Comparison of ENCODE assay signal across 16 cellular contexts in the genomic region with DNA sequence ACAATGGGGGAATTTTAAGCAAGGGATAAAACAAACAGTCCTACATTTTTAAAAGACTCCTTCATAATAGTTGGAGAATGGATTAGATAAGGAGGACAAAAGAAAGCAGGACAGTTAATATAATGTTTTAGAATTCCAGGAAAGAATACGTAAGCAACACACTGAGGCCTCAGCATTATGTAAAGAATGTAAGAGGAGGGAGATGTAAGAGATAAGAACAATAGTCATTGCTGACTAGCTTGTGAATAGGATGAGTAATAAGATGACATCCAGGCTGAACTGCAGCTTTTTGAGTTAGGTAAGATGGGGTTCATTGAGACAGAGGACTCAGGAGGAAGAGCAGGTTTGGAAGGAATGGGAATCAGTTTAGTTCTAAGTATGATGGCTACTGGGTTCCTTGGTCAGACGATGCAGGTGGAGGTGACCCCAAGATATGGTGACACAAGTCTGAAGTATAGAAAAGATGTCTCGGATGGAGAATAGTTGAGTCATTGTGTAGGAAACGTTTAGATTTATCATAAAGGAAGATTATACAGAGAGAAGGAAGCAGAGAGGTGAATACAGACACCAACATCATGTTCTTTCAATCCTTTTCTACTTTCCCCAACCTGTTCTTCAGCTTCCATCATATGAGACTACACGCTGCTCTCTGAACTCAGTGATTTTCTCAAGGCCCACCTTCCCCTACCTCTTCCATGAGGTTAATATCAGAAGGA.
A peak's percentile ranks its signal among the peaks of the same experiment; 100 is the strongest.
DNase-seq lines count a peak whose midpoint lies in the region; ATAC-seq, FAIRE-seq and TF ChIP-seq lines count a peak whose summit lies in the region.
"Had no signal": no experiment of that assay in that cellular context is flagged by ENCODE, and none has a peak within 500 bp of the region (broad histone marks: within the 10 kb centered on the region; RNA-seq: fewer than 3 reads in every experiment).

No MANE protein-coding gene starts in this region.

- H3K79me1 ChIP-seq in H1 (ENCODE audit: low read depth, low read length), result no peaks in the 10 kb centered on the region

- ATAC-seq in HG02571 (IDR thresholded peaks at IDR 0.05; ENCODE audit: unreplicated experiment), result no peak
- ATAC-seq in CD8-positive, alpha-beta T cell, result no peak
- no peak for ATAC-seq in HG03135 (IDR thresholded peaks at IDR 0.05; ENCODE audit: unreplicated experiment)
- ATAC-seq: GM12878, right cardiac atrium had no signal

- no peak overlapping the region for H2AK5ac ChIP-seq in H1 (ENCODE audit: low read depth, low read length)

- no peaks in the 10 kb centered on the region for H3K4me1 ChIP-seq in PC-9 (replicated peaks; ENCODE audit: insufficient read depth)
- no peaks in the 10 kb centered on the region; a peak in 2 of 7 replicates for H3K4me1 ChIP-seq in H1 (replicated peaks in 1 of 4; ENCODE audit: control insufficient read depth in 3 of 4, insufficient read depth in 4 of 4, low read length in 3 of 4)
- peaks cover 16% of the 10 kb centered on the region for H3K4me1 ChIP-seq in osteoblast (ENCODE audit: insufficient read depth, low read length)
- H3K4me1 ChIP-seq in CD8-positive, alpha-beta T cell (ENCODE audit: insufficient read depth, low read length), result no peaks in the 10 kb centered on the region

- FAIRE-seq in H1 (lab: Jason Lieb, UNC), result no peak
- FAIRE-seq: GM12878 had no signal

- no peaks in the 10 kb centered on the region for H3K4me1 Mint-ChIP-seq in CD8-positive, alpha-beta T cell (ENCODE audit: low read depth)

- H2BK5ac ChIP-seq in H1 (ENCODE audit: low read depth, low read length), result no peak overlapping the region

- H3K27me3 Mint-ChIP-seq in CD8-positive, alpha-beta T cell (ENCODE audit: low read depth), result no peaks in the 10 kb centered on the region

- TF ChIP-seq RAD21 in H1 (IDR thresholded peaks at IDR 0.05 in 1 of 2, conservative IDR thresholded peaks at IDR 0.05 in 1 of 2; ENCODE audit: low read depth in 2 of 2, low read length in 2 of 2), result no peak

- no peak overlapping the region for H4K8ac ChIP-seq in H1 (ENCODE audit: extremely low read depth, insufficient read depth, low read length)

- H3K14ac ChIP-seq in H1 (ENCODE audit: insufficient read length), result no peak overlapping the region

- H3K4me3 ChIP-seq in PC-9, result no peak overlapping the region
- H3K4me3 ChIP-seq in H1 (ENCODE audit: extremely low read depth in 1 of 4, insufficient read depth in 2 of 4, low read depth in 3 of 4, low read length in 4 of 4), result no peak overlapping the region
- peak overlapping the region; percentile 42 for H3K4me3 ChIP-seq in osteoblast (ENCODE audit: insufficient read depth, low read length)
- H3K4me3 ChIP-seq in CD8-positive, alpha-beta T cell (ENCODE audit: low read depth, low read length), result no peak overlapping the region
- no peak overlapping the region for H3K4me3 ChIP-seq in MG63
- H3K4me3 ChIP-seq: GM12878 had no signal

- DNase-seq in EH (ENCODE audit: low read depth), result peak; percentile 94
- DNase-seq in PC-9, result peak; percentile 1 to 64
- no peak for DNase-seq in H1 (ENCODE audit: low read depth in 1 of 2, low spot score in 2 of 2)
- peak; percentile 34 for DNase-seq in osteoblast (ENCODE audit: insufficient read length, low spot score, missing footprints)
- DNase-seq in CD8-positive, alpha-beta T cell, result no peak
- no peak for DNase-seq in MG63
- DNase-seq: effector memory CD4-positive, alpha-beta T cell; NCI-H524; right cardiac atrium; SIG-M5; substantia nigra had no signal

- H2AFZ ChIP-seq in PC-9, result peak overlapping the region; percentile 0; the same call in 1 of the 2 replicates
- H2AFZ ChIP-seq in H1 (ENCODE audit: low read length), result 0 out of 2 replicates have a peak overlapping the region, but pooled peaks have one; percentile 35
- H2AFZ ChIP-seq in osteoblast (ENCODE audit: low read length), result peak overlapping the region; percentile 61

- H2BK15ac ChIP-seq in H1 (ENCODE audit: low read length), result no peak overlapping the region

- H3K9ac ChIP-seq in H1 (replicated peaks in 1 of 4; ENCODE audit: extremely low read depth in 1 of 4, low read depth in 3 of 4, low read length in 3 of 4), result no peak overlapping the region

- no peaks in the 10 kb centered on the region for H3K23me2 ChIP-seq in H1 (ENCODE audit: low read depth, low read length)

- no peaks in the 10 kb centered on the region for H3F3A ChIP-seq in PC-9 (ENCODE audit: insufficient read depth, low read depth)

- H2BK20ac ChIP-seq in H1 (ENCODE audit: low read length), result no peak overlapping the region

- H4K20me1 ChIP-seq in PC-9 (ENCODE audit: insufficient read depth), result no peaks in the 10 kb centered on the region
- no peaks in the 10 kb centered on the region for H4K20me1 ChIP-seq in H1 (replicated peaks in 1 of 2; ENCODE audit: control insufficient read depth in 1 of 2, insufficient read depth in 2 of 2, low read length in 2 of 2)
- H4K20me1 ChIP-seq in osteoblast (ENCODE audit: insufficient read depth, low read length), result no peaks in the 10 kb centered on the region

- H3K9me2 ChIP-seq in PC-9 (ENCODE audit: insufficient read depth), result no peaks in the 10 kb centered on the region

- H2BK120ac ChIP-seq in H1 (replicated peaks; ENCODE audit: low read depth, low read length), result no peak overlapping the region

- TF ChIP-seq POLR2A in H1 (IDR thresholded peaks at IDR 0.05; ENCODE audit: control extremely low read depth in 1 of 2, low read depth in 2 of 2, low read length in 2 of 2), result no peak

- intact Hi-C loops in PC-9 (cut with micrococcal nuclease; ENCODE audit: unreplicated experiment), result no loop called here
- intact Hi-C loops in CD8-positive, alpha-beta T cell (cut with DNase I, micrococcal nuclease), result no loop called here

- H3K27ac ChIP-seq in PC-9 (no peak overlapping the region), H1 (ENCODE audit: low read depth, low read length) (no peak overlapping the region), osteoblast (ENCODE audit: low read depth, low read length) (peak overlapping the region; percentile 97)
- no peak overlapping the region for H3K27ac ChIP-seq in CD8-positive, alpha-beta T cell (ENCODE audit: low read depth, low read length)
- H3K27ac ChIP-seq: HL-60, VCaP had no signal

- no peak overlapping the region for H3K4me3 Mint-ChIP-seq in CD8-positive, alpha-beta T cell

- no peak overlapping the region for H3K4ac ChIP-seq in H1 (replicated peaks; ENCODE audit: insufficient read length, low read depth, low read length)

- H3K27ac Mint-ChIP-seq in CD8-positive, alpha-beta T cell, result no peak overlapping the region

- H3K9me3 ChIP-seq in PC-9 (ENCODE audit: insufficient read depth, low read depth) (peaks cover 5% of the 10 kb centered on the region; the same call in 1 of the 2 replicates), H1 (ENCODE audit: insufficient read depth in 2 of 2, low read depth in 1 of 2, low read length in 1 of 2) (no peaks in the 10 kb centered on the region), osteoblast (ENCODE audit: low read depth, low read length) (no peaks in the 10 kb centered on the region), MG63 (0 out of 2 replicates have a peak, but pooled peaks cover 4% of the 10 kb centered on the region)
- H3K9me3 ChIP-seq in CD8-positive, alpha-beta T cell (ENCODE audit: low read length), result no peaks in the 10 kb centered on the region

- H3K4me2 ChIP-seq in PC-9, result no peak overlapping the region
- H3K4me2 ChIP-seq in H1 (ENCODE audit: insufficient read depth in 1 of 2, low read depth in 2 of 2, low read length in 2 of 2), result no peak overlapping the region
- peak overlapping the region; percentile 71 for H3K4me2 ChIP-seq in osteoblast (ENCODE audit: insufficient read depth, low read length)

- H3K18ac ChIP-seq in H1 (ENCODE audit: extremely low read depth, low read length), result no peak overlapping the region

- H2BK12ac ChIP-seq in H1 (ENCODE audit: low read depth, low read length), result no peak overlapping the region

- no peak overlapping the region for H3K56ac ChIP-seq in H1 (replicated peaks; ENCODE audit: insufficient read length, low read depth, low read length)

- no TSS peak for BruUV-seq in PC-9 (replicated peaks; lab: Mats Ljungman, UMichigan)

- WGBS in H1 (ENCODE audit: extremely low coverage in 1 of 2, insufficient coverage in 1 of 2, insufficient read length in 1 of 2, insufficient replicate concordance in 2 of 2, low coverage in 1 of 2, low lambda C conversion rate in 2 of 2, missing lambda C conversion rate in 1 of 2), 2 experiments, result 92% methylated on average over 5 of the region's 5 CpGs; no CpG with 5 or more reads in 1 of the 2 experiments

- no peak for TF ChIP-seq CTCF in PC-9 (conservative IDR thresholded peaks at IDR 0.05)
- no peak for TF ChIP-seq CTCF in H1 (IDR thresholded peaks at IDR 0.05; ENCODE audit: control extremely low read depth in 1 of 3, insufficient read depth in 1 of 3, low read depth in 1 of 3, low read length in 3 of 3)
- TF ChIP-seq CTCF in osteoblast (IDR thresholded peaks at IDR 0.05; ENCODE audit: extremely low read depth, low read depth, low read length), result no peak
- TF ChIP-seq CTCF in CD8-positive, alpha-beta T cell (IDR thresholded peaks at IDR 0.05), result no peak

- POLR2A ChIA-PET in PC-9 (lab: Charles Lee; ENCODE audit: unreplicated experiment) (interaction anchor here (0.6 kb wide), 1 partner anchor 13 kb away, joined by 7 read pairs; no protein-coding TSS in a partner anchor), H1 (lab: Charles Lee; ENCODE audit: partially characterized antibody) (no interaction called here)
- POLR2A ChIA-PET in CD8-positive, alpha-beta T cell (lab: Charles Lee), result no interaction called here

- H3K23ac ChIP-seq in H1 (ENCODE audit: insufficient read length), result no peak overlapping the region

- peaks cover 45% of the 10 kb centered on the region for H3K36me3 Mint-ChIP-seq in CD8-positive, alpha-beta T cell

- no peaks in the 10 kb centered on the region for H3K27me3 ChIP-seq in PC-9 (ENCODE audit: insufficient read depth, low read depth)
- H3K27me3 ChIP-seq in H1 (replicated peaks in 1 of 4; ENCODE audit: control insufficient read depth in 3 of 4, extremely low read depth in 1 of 4, insufficient read depth in 3 of 4, low read length in 3 of 4), result no peaks in the 10 kb centered on the region
- H3K27me3 ChIP-seq in osteoblast (ENCODE audit: insufficient read depth, low read length), result no peaks in the 10 kb centered on the region
- no peaks in the 10 kb centered on the region for H3K27me3 ChIP-seq in CD8-positive, alpha-beta T cell (ENCODE audit: insufficient read depth, low read length)
- no peaks in the 10 kb centered on the region for H3K27me3 ChIP-seq in MG63

- H3K36me3 ChIP-seq in PC-9 (ENCODE audit: low read depth), result no peaks in the 10 kb centered on the region
- H3K36me3 ChIP-seq in H1 (ENCODE audit: control insufficient read depth in 2 of 4, insufficient read depth in 4 of 4, low read length in 3 of 4), result no peaks in the 10 kb centered on the region
- H3K36me3 ChIP-seq in osteoblast (ENCODE audit: insufficient read depth, low read length), result no peaks in the 10 kb centered on the region
- no peaks in the 10 kb centered on the region for H3K36me3 ChIP-seq in CD8-positive, alpha-beta T cell (ENCODE audit: insufficient read depth, low read length)
- H3K36me3 ChIP-seq in MG63, result peaks cover 5% of the 10 kb centered on the region

- no peak for TF ChIP-seq EP300 in H1 (IDR thresholded peaks at IDR 0.05; ENCODE audit: borderline replicate concordance in 1 of 2, low read depth in 2 of 2, low read length in 2 of 2)

- CTCF ChIA-PET in PC-9 (lab: Charles Lee), result no interaction called here
- CTCF ChIA-PET in H1 (lab: Charles Lee; ENCODE audit: partially characterized antibody), result interaction anchor here (0.8 to 1.0 kb wide), 2 partner anchors 44 to 150 kb away, joined by 3 to 4 read pairs; no protein-coding TSS in a partner anchor
- CTCF ChIA-PET in CD8-positive, alpha-beta T cell (lab: Charles Lee), result no interaction called here

- no peak overlapping the region for H4K5ac ChIP-seq in H1 (ENCODE audit: insufficient read length, low read depth, low read length)

- H3K79me2 ChIP-seq in PC-9 (ENCODE audit: low read depth) (no peaks in the 10 kb centered on the region), H1 (ENCODE audit: control insufficient read depth in 1 of 2, insufficient read depth in 2 of 2, low read length in 2 of 2) (no peaks in the 10 kb centered on the region), osteoblast (ENCODE audit: insufficient read depth, low read length) (no peaks in the 10 kb centered on the region)

- H3K9me3 Mint-ChIP-seq in CD8-positive, alpha-beta T cell, result no peaks in the 10 kb centered on the region

- H4K91ac ChIP-seq in H1 (replicated peaks; ENCODE audit: insufficient read length, low read length), result no peak overlapping the region

Comparison
In these comparisons a context has a peak if more than half of its experiments do, and no peak if none do; other contexts are left out.
1. DNase-seq: peak in EH (single experiment), PC-9 (2 of 2) and osteoblast (single experiment); none in H1 (0 of 2), CD8-positive, alpha-beta T cell (0 of 7) and MG63 (single experiment).
2. H2AFZ ChIP-seq: peak in every context shown above with its lines; median percentile 61 in osteoblast; 35 in H1; 0 in PC-9.